ENCODE assay signal across 3 cellular contexts in genomic region chr19:2413629-2414028, GRCh38.
TF ChIP-seq lines count a peak whose summit lies in the region.

No MANE protein-coding gene starts in this region.

TF ChIP-seq in HCT116, 20 proteins besides CTCF, POLR2A, EP300 and RAD21:
- TF ChIP-seq YY1 (IDR thresholded peaks at IDR 0.05; ENCODE audit: extremely low read depth, insufficient replicate concordance, low read depth, low read length) (no peak), POLR2AphosphoS5 (IDR thresholded peaks at IDR 0.05; ENCODE audit: low read depth, low read length) (peak; percentile 7; the same call in 1 of the 2 replicates), ATF3 (IDR thresholded peaks at IDR 0.05) (no peak), TCF7L2 (IDR thresholded peaks at IDR 0.05; ENCODE audit: borderline replicate concordance, extremely low read depth, insufficient read depth, insufficient read length) (no peak), EGR1 (IDR thresholded peaks at IDR 0.05; ENCODE audit: low read depth) (no peak), SRF (IDR thresholded peaks at IDR 0.05; ENCODE audit: low read depth) (no peak), ZBTB33 (IDR thresholded peaks at IDR 0.05; ENCODE audit: extremely low read depth, insufficient replicate concordance, low read length) (no peak), MAX (IDR thresholded peaks at IDR 0.05) (no peak)
TF ChIP-seq in HCT116: peak in this region for 1.

TF ChIP-seq in SK-N-SH treated with all-trans-retinoic acid at 6 μM for 48 hours, 23 proteins besides CTCF, POLR2A, EP300 and RAD21:
- no peak for TF ChIP-seq ZC3H10 (CRISPR knock-in tag; IDR thresholded peaks at IDR 0.05)
- TF ChIP-seq PATZ1 (CRISPR knock-in tag; IDR thresholded peaks at IDR 0.05; ENCODE audit: borderline replicate concordance): no peak
- no peak for TF ChIP-seq ZNF8 (CRISPR knock-in tag; IDR thresholded peaks at IDR 0.05)
- TF ChIP-seq TSHZ2 (CRISPR knock-in tag; IDR thresholded peaks at IDR 0.05): no peak

TF ChIP-seq in HepG2, 621 proteins besides CTCF, POLR2A, EP300 and RAD21:
- 0 out of 2 replicates have a peak, but pooled peaks have one; percentile 40 for TF ChIP-seq POLR2G (IDR thresholded peaks at IDR 0.05; ENCODE audit: low read depth, low read length)
- TF ChIP-seq AGO1 (IDR thresholded peaks at IDR 0.05; ENCODE audit: low read depth, low read length, poor library complexity, severe bottlenecking): peak; percentile 71
- peak; percentile 91 for TF ChIP-seq AGO2 (optimal IDR thresholded peaks at IDR 0.05; ENCODE audit: low read depth, low read length)
- TF ChIP-seq EEA1 (CRISPR knock-in tag; IDR thresholded peaks at IDR 0.05; ENCODE audit: borderline replicate concordance): no peak
